23 cellular contexts compared by ENCODE assay signal in the genomic region with DNA sequence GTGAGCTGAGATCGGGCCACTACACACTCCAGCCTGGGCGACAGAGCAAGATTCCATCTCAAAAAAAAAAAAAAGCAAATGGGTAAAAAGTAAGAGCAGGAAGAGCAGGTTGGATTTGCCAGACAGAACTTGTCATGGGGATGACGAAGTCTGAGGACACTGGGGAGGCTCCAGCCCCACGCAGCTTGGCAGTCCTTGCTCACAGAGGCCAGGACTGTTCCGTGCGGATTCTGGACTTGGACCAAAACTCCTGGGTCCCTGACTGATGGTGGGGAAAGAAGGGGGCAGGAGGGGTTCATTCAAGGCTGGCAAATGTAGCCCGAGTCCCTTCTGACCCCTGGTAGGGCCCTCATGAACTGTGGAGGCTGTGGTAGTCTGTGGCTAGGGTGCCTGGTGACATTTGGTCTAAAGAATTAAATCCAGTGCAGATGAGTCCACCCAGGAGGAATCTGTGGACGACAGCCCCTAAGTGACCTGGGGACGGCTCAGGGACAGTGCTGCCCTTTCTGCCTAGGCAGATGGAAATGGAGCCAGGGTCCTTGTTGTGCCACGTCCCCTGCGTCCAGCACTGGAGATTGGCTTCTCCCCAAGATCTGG. TPM values are rescaled to one million over a fixed set of nuclear protein-coding genes. Genes with fewer than 3 reads are reported as not detected.
DNase-seq lines count a peak whose midpoint lies in the region; FAIRE-seq and TF ChIP-seq lines count a peak whose summit lies in the region.
"Had no signal": no experiment of that assay in that cellular context is flagged by ENCODE, and none has a peak within 500 bp of the region (broad histone marks: within the 10 kb centered on the region; RNA-seq: fewer than 3 reads in every experiment).

No MANE protein-coding gene starts in this region.

- H3K9me1 ChIP-seq in keratinocyte (ENCODE audit: control insufficient read depth, extremely low read depth, insufficient read depth, low read length): no peaks in the 10 kb centered on the region

- peaks cover 31% of the 10 kb centered on the region for H3K4me1 ChIP-seq in keratinocyte (ENCODE audit: control insufficient read depth, extremely low read depth, insufficient read depth, low read length)
- H3K4me1 ChIP-seq in suprapubic skin: peaks cover 41% of the 10 kb centered on the region
- peaks cover 17% of the 10 kb centered on the region for H3K4me1 ChIP-seq in MM.1S (ENCODE audit: low read length)
- H3K4me1 ChIP-seq: Caco-2, prostate gland had no signal

- H4K20me1 ChIP-seq in keratinocyte (ENCODE audit: control insufficient read depth, extremely low read depth, insufficient read depth, low read length) (no peaks in the 10 kb centered on the region), MM.1S (ENCODE audit: insufficient read depth, low read length) (no peaks in the 10 kb centered on the region)

- H3K9me2 ChIP-seq in MM.1S (replicated peaks; ENCODE audit: insufficient read depth, low read length): no peaks in the 10 kb centered on the region

- H3K9me3 ChIP-seq in keratinocyte (ENCODE audit: control insufficient read depth, low read depth, low read length): no peaks in the 10 kb centered on the region
- no peaks in the 10 kb centered on the region for H3K9me3 ChIP-seq in suprapubic skin
- H3K9me3 ChIP-seq in MM.1S (replicated peaks; ENCODE audit: insufficient read depth, low read length): no peaks in the 10 kb centered on the region
- H3K9me3 ChIP-seq: Caco-2, prostate gland, SJSA1 had no signal

- DNase-seq in activated CD8-positive, alpha-beta memory T cell treated with anti-CD3 and anti-CD28 coated beads, Interleukin-2, amount 50 U/mL, for 48 hours: peak; percentile 48
- no peak for DNase-seq in activated CD8-positive, alpha-beta memory T cell treated with anti-CD3 and anti-CD28 coated beads, Interleukin-2, amount 50 U/mL, for 4 hours
- DNase-seq in bronchial epithelial cell (ENCODE audit: low read depth): peak; percentile 79
- DNase-seq in keratinocyte (ENCODE audit: low read depth, low spot score): no peak
- DNase-seq in suprapubic skin (ENCODE audit: low spot score in 2 of 2): peak in 1 of 2 donors; percentile 67
- no peak for DNase-seq in CD1c-positive myeloid dendritic cell (ENCODE audit: extremely low spot score)
- no peak for DNase-seq in NCI-H1048 (lab: John Stamatoyannopoulos, UW)
- DNase-seq in MM.1S: no peak
- DNase-seq: activated effector memory CD4-positive, alpha-beta T cell treated with Interleukin-2 at 50 U/mL for 16 hours; AML-193; Caco-2; DND-41; effector CD4-positive, alpha-beta T cell; GOT3; KG1; kidney glomerular epithelial cell; NCI-H146; NCI-H524 had no signal

- H3K36me3 ChIP-seq in bronchial epithelial cell (ENCODE audit: control insufficient read depth, insufficient read depth, low read length) (no peaks in the 10 kb centered on the region), keratinocyte (ENCODE audit: control insufficient read depth in 2 of 2, extremely low read depth in 1 of 2, insufficient read depth in 2 of 2, low read length in 2 of 2) (no peaks in the 10 kb centered on the region), suprapubic skin (no peaks in the 10 kb centered on the region), MM.1S (replicated peaks; ENCODE audit: insufficient read depth, low read length) (no peaks in the 10 kb centered on the region)
- H3K36me3 ChIP-seq: prostate gland, SJSA1 had no signal

- no peak for FAIRE-seq in bronchial epithelial cell (lab: Jason Lieb, UNC)
- peak; percentile 81 for FAIRE-seq in keratinocyte (lab: Jason Lieb, UNC)
- FAIRE-seq: A204.1, urothelium cell line had no signal

- TF ChIP-seq CTCF in bronchial epithelial cell (IDR thresholded peaks at IDR 0.05; ENCODE audit: insufficient read depth, low read length, severe bottlenecking): no peak
- TF ChIP-seq CTCF in keratinocyte (optimal IDR thresholded peaks at IDR 0.05 in 1 of 3, IDR thresholded peaks at IDR 0.05 in 1 of 3, conservative IDR thresholded peaks at IDR 0.05 in 1 of 3; ENCODE audit: extremely low read depth in 1 of 3, insufficient read depth in 2 of 3, low read length in 3 of 3): no peak
- no peak for TF ChIP-seq CTCF in suprapubic skin (IDR thresholded peaks at IDR 0.05)
- TF ChIP-seq CTCF in MM.1S (IDR thresholded peaks at IDR 0.05; ENCODE audit: low read length): no peak

- H3K27ac ChIP-seq in keratinocyte (ENCODE audit: control insufficient read depth, insufficient read depth, low read length) (no peak overlapping the region), suprapubic skin (peak overlapping the region; percentile 3), MM.1S (ENCODE audit: low read length) (no peak overlapping the region)
- H3K27ac ChIP-seq: prostate gland, SJSA1 had no signal

- 0 out of 2 replicates have a peak, but pooled peaks cover 1% of the 10 kb centered on the region for H3F3A ChIP-seq in MM.1S (ENCODE audit: insufficient read depth, low read length)

- no peaks in the 10 kb centered on the region for H3K79me2 ChIP-seq in keratinocyte (ENCODE audit: control insufficient read depth, insufficient read depth, low read length)
- H3K79me2 ChIP-seq in MM.1S (ENCODE audit: low read length): no peaks in the 10 kb centered on the region

- H3K4me2 ChIP-seq in keratinocyte (ENCODE audit: control insufficient read depth, extremely low read depth, insufficient read depth, low read depth, low read length) (peak overlapping the region; percentile 18), MM.1S (ENCODE audit: low read depth, low read length) (no peak overlapping the region)

- H3K27me3 ChIP-seq in bronchial epithelial cell (ENCODE audit: control insufficient read depth, insufficient read depth, low read length) (no peaks in the 10 kb centered on the region), keratinocyte (ENCODE audit: control insufficient read depth, extremely low read depth, insufficient read depth, low read length) (peaks cover 4% of the 10 kb centered on the region), suprapubic skin (peaks cover 8% of the 10 kb centered on the region), MM.1S (replicated peaks; ENCODE audit: insufficient read depth, low read length) (no peaks in the 10 kb centered on the region)

- H3K9ac ChIP-seq in keratinocyte (ENCODE audit: control insufficient read depth, extremely low read depth, insufficient read depth, low read length) (no peak overlapping the region), MM.1S (ENCODE audit: low read length) (no peak overlapping the region)

- 72% methylated on average over 11 of the region's 11 CpGs for WGBS in suprapubic skin

- H3K4me3 ChIP-seq in bronchial epithelial cell (ENCODE audit: low read depth, low read length) (no peak overlapping the region), keratinocyte (ENCODE audit: control insufficient read depth in 2 of 3, extremely low read depth in 1 of 3, insufficient read depth in 2 of 3, low read depth in 1 of 3, low read length in 3 of 3) (no peak overlapping the region), suprapubic skin (no peak overlapping the region), MM.1S (ENCODE audit: low read length) (no peak overlapping the region)
- H3K4me3 ChIP-seq: lung, prostate gland, SJSA1 had no signal

- dilution Hi-C loops in keratinocyte (cut with MboI; ENCODE audit: extremely low pct_ligation_motif_present, low sequenced_read_pairs): no loop called here

- no peak for TF ChIP-seq EP300 in suprapubic skin (IDR thresholded peaks at IDR 0.05)

- H2AFZ ChIP-seq in keratinocyte (ENCODE audit: control insufficient read depth, low read length): peak overlapping the region; percentile 30
- H2AFZ ChIP-seq in MM.1S (ENCODE audit: low read length): no peak overlapping the region

- TF ChIP-seq POLR2A in suprapubic skin (IDR thresholded peaks at IDR 0.05): no peak

RNA-seq across cellular contexts. Expression of a gene that starts 3.1 kb away (rescaled TPM):
- total RNA-seq in bronchial epithelial cell (0.26 and 1.0 TPM in 2 replicates), suprapubic skin (1 to 10 TPM; 4.6 to 9.2 (median 6.6) TPM)
- 0.21 to 0.61 TPM (median 0.22 TPM) in 3 replicates for polyA plus RNA-seq in keratinocyte
- 0.17 TPM for polyA plus RNA-seq in keratinocyte (2011; ENCODE audit: low read depth)
- polyA plus RNA-seq in keratinocyte (2011; cell fraction: cytosol; rRNA removed): 0.11 and 0.16 TPM in 2 replicates
- polyA plus RNA-seq in keratinocyte (2011; cell fraction: nucleus; rRNA removed): 0.46 and 0.59 TPM in 2 replicates
- polyA plus RNA-seq in keratinocyte (2012; ENCODE audit: low replicate concordance): 0.21 and 0.52 TPM in 2 replicates
- polyA minus RNA-seq in keratinocyte: 0.16 to 0.43 TPM (median 0.16 TPM) in 3 replicates
- polyA minus RNA-seq in keratinocyte (2011; cell fraction: cytosol; rRNA and poly(A)+ RNA removed): not detected
- 0.23 and 0.32 TPM in 2 replicates for polyA minus RNA-seq in keratinocyte (2011; cell fraction: nucleus; rRNA and poly(A)+ RNA removed)
- total RNA-seq: SJSA1 had no signal

Comparison
In these comparisons a context has a peak if more than half of its experiments do, and no peak if none do; other contexts are left out.
1. DNase-seq: peak in activated CD8-positive, alpha-beta memory T cell treated with anti-CD3 and anti-CD28 coated beads, Interleukin-2, amount 50 U/mL, for 48 hours (single experiment) and bronchial epithelial cell (single experiment); none in activated CD8-positive, alpha-beta memory T cell treated with anti-CD3 and anti-CD28 coated beads, Interleukin-2, amount 50 U/mL, for 4 hours (single experiment), keratinocyte (single experiment), CD1c-positive myeloid dendritic cell (single experiment), NCI-H1048 (single experiment) and MM.1S (single experiment).